8 cellular contexts compared by ENCODE assay signal in genomic region chr4:151325320-151326246, GRCh38. TPM values are rescaled to one million over a fixed set of nuclear protein-coding genes. Genes with fewer than 3 reads are reported as not detected.
A peak's percentile ranks its signal among the peaks of the same experiment; 100 is the strongest.
DNase-seq lines count a peak whose midpoint lies in the region; ATAC-seq, FAIRE-seq and TF ChIP-seq lines count a peak whose summit lies in the region.

A gene with protein sequence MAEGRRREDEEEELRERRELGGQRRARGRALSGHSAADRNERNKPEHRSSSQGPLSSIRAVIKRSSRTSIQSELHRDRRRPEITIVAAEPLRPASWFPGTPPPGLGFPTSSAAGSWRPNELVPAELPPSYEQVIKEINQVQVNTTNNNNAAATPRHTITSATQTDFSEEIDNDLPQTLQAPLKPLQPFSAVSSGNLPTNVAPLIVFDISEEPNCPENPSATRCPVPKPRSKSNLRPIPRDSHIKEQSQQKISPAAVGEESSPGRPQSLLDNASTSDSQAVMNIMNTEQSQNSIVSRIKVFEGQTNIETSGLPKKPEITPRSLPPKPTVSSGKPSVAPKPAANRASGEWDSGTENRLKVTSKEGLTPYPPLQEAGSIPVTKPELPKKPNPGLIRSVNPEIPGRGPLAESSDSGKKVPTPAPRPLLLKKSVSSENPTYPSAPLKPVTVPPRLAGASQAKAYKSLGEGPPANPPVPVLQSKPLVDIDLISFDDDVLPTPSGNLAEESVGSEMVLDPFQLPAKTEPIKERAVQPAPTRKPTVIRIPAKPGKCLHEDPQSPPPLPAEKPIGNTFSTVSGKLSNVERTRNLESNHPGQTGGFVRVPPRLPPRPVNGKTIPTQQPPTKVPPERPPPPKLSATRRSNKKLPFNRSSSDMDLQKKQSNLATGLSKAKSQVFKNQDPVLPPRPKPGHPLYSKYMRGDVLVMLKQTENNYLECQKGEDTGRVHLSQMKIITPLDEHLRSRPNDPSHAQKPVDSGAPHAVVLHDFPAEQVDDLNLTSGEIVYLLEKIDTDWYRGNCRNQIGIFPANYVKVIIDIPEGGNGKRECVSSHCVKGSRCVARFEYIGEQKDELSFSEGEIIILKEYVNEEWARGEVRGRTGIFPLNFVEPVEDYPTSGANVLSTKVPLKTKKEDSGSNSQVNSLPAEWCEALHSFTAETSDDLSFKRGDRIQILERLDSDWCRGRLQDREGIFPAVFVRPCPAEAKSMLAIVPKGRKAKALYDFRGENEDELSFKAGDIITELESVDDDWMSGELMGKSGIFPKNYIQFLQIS (minus strand): TSS chr4:151325605. CDS start chr4:151325352, 253 bp downstream.

- H3K27me3 Mint-ChIP-seq in activated T-helper 2 cell treated with anti-CD3 and anti-CD28 coated beads, Interferon-gamma antibody, Interleukin-2, Interleukin-4, amounts not matched to agents 10 μg/mL and 5 μg/mL and 100 μg/mL, durations not matched to agents 14 hours and 24 hours and 36 hours (ENCODE audit: low read depth): peaks cover 57% of the 10 kb centered on the region

- peak; percentile 61 for DNase-seq in D721Med (ENCODE audit: insufficient read length, low spot score)
- DNase-seq in activated T-helper 2 cell treated with anti-CD3 and anti-CD28 coated beads, Interferon-gamma antibody, Interleukin-2, Interleukin-4, amounts not matched to agents 10 μg/mL and 5 μg/mL and 100 μg/mL, durations not matched to agents 14 hours and 24 hours and 36 hours (ENCODE audit: low spot score): no peak
- no peak for DNase-seq in activated CD4-positive, CD25-positive, alpha-beta regulatory T cell treated with anti-CD3 and anti-CD28 coated beads, Interleukin-2, amount 50 U/mL, for 72 hours
- no peak for DNase-seq in COR-L47 (lab: John Stamatoyannopoulos, UW)

- no peaks in the 10 kb centered on the region for H3K36me3 Mint-ChIP-seq in activated T-helper 2 cell treated with anti-CD3 and anti-CD28 coated beads, Interferon-gamma antibody, Interleukin-2, Interleukin-4, amounts not matched to agents 10 μg/mL and 5 μg/mL and 100 μg/mL, durations not matched to agents 14 hours and 24 hours and 36 hours (ENCODE audit: low read depth)

- H3K4me3 ChIP-seq in KMS-11 (IDR thresholded peaks at IDR 0.05; ENCODE audit: insufficient read depth, low read depth, low read length) (no peak within 1 kb of the TSS), gastroesophageal sphincter (peak within 1 kb of the TSS; percentile 76 to 93), neural cell (ENCODE audit: low read length) (peak within 1 kb of the TSS; percentile 71)

- H3K79me2 ChIP-seq in KMS-11 (ENCODE audit: insufficient read depth, low read depth): no peaks in the 10 kb centered on the region
- no peaks in the 10 kb centered on the region for H3K79me2 ChIP-seq in neural cell (replicated peaks; ENCODE audit: insufficient read depth, low read length)

- H3K27me3 ChIP-seq in KMS-11 (ENCODE audit: insufficient read depth, low read depth) (no peaks in the 10 kb centered on the region), gastroesophageal sphincter (no peaks in the 10 kb centered on the region), neural cell (ENCODE audit: insufficient read depth, low read depth, low read length) (peaks cover 39% of the 10 kb centered on the region)

- no peaks in the 10 kb centered on the region for H3F3A ChIP-seq in neural cell (ENCODE audit: insufficient read depth, low read length, poor library complexity, severe bottlenecking)

- peak; percentile 92 for ATAC-seq in gastroesophageal sphincter
- no peak for ATAC-seq in GM21786 (IDR thresholded peaks at IDR 0.05; ENCODE audit: unreplicated experiment)

- H2AFZ ChIP-seq in KMS-11 (ENCODE audit: low read depth): peak within 1 kb of the TSS; percentile 71
- peak within 1 kb of the TSS; percentile 21 for H2AFZ ChIP-seq in neural cell (ENCODE audit: low read depth, low read length)

- no peaks in the 10 kb centered on the region for H4K20me1 ChIP-seq in KMS-11 (ENCODE audit: insufficient read depth)
- no peaks in the 10 kb centered on the region for H4K20me1 ChIP-seq in neural cell (ENCODE audit: insufficient read depth)

- H3K4me3 Mint-ChIP-seq in activated T-helper 2 cell treated with anti-CD3 and anti-CD28 coated beads, Interferon-gamma antibody, Interleukin-2, Interleukin-4, amounts not matched to agents 10 μg/mL and 5 μg/mL and 100 μg/mL, durations not matched to agents 14 hours and 24 hours and 36 hours (ENCODE audit: low read depth): peak within 1 kb of the TSS; percentile 69

- intact Hi-C loops in activated T-helper 2 cell treated with anti-CD3 and anti-CD28 coated beads, Interferon-gamma antibody, Interleukin-2, Interleukin-4, amounts not matched to agents 10 μg/mL and 5 μg/mL and 100 μg/mL, durations not matched to agents 14 hours and 24 hours and 36 hours (cut with micrococcal nuclease): no loop called here

- peak within 1 kb of the TSS; percentile 39; the same call in 1 of the 2 replicates for H3K9ac ChIP-seq in KMS-11
- peak within 1 kb of the TSS; percentile 61 for H3K9ac ChIP-seq in neural cell (ENCODE audit: low read length)

- no peak for FAIRE-seq in D721Med (lab: Jason Lieb, UNC)

- TF ChIP-seq EP300 in gastroesophageal sphincter (IDR thresholded peaks at IDR 0.05) (no peak), neural cell (conservative IDR thresholded peaks at IDR 0.05; ENCODE audit: poor library complexity, severe bottlenecking) (no peak)

- WGBS in gastroesophageal sphincter (ENCODE audit: low coverage in 1 of 2), 2 donors: 9 to 11% methylated on average over 17 to 26 of the region's 66 CpGs

- H3K4me2 ChIP-seq in KMS-11: peak within 1 kb of the TSS; percentile 37; the same call in 1 of the 2 replicates
- H3K4me2 ChIP-seq in neural cell (ENCODE audit: low read length): peak within 1 kb of the TSS; percentile 59

- no peak for TF ChIP-seq RAD21 in neural cell (conservative IDR thresholded peaks at IDR 0.05)

- TF ChIP-seq CTCF in D721Med (IDR thresholded peaks at IDR 0.05; ENCODE audit: insufficient read depth, missing control alignments): no peak
- TF ChIP-seq CTCF in KMS-11 (conservative IDR thresholded peaks at IDR 0.05; ENCODE audit: low read depth, low read length): no peak
- TF ChIP-seq CTCF in gastroesophageal sphincter (IDR thresholded peaks at IDR 0.05): peak in 3 of 4 experiments; percentile 14 to 26 (median 20)
- TF ChIP-seq CTCF in neural cell (IDR thresholded peaks at IDR 0.05; ENCODE audit: poor library complexity, severe bottlenecking): no peak

- H3K9me2 ChIP-seq in neural cell (ENCODE audit: insufficient read depth, low read length): no peaks in the 10 kb centered on the region

- H3K9me3 ChIP-seq in gastroesophageal sphincter (no peaks in the 10 kb centered on the region), neural cell (ENCODE audit: low read length) (no peaks in the 10 kb centered on the region)

- H3K27ac ChIP-seq in KMS-11: no peak within 1 kb of the TSS
- peak within 1 kb of the TSS; percentile 60 to 97 (median 92) for H3K27ac ChIP-seq in gastroesophageal sphincter
- H3K27ac ChIP-seq in neural cell (ENCODE audit: low read length): no peak within 1 kb of the TSS

- H3K4me1 Mint-ChIP-seq in activated T-helper 2 cell treated with anti-CD3 and anti-CD28 coated beads, Interferon-gamma antibody, Interleukin-2, Interleukin-4, amounts not matched to agents 10 μg/mL and 5 μg/mL and 100 μg/mL, durations not matched to agents 14 hours and 24 hours and 36 hours (ENCODE audit: low read depth): peaks cover 2% of the 10 kb centered on the region

- no peaks in the 10 kb centered on the region for H3K36me3 ChIP-seq in KMS-11 (ENCODE audit: insufficient read depth)
- no peaks in the 10 kb centered on the region for H3K36me3 ChIP-seq in gastroesophageal sphincter
- H3K36me3 ChIP-seq in neural cell (ENCODE audit: insufficient read depth, low read length): no peaks in the 10 kb centered on the region

- no peak within 1 kb of the TSS for H3K27ac Mint-ChIP-seq in activated T-helper 2 cell treated with anti-CD3 and anti-CD28 coated beads, Interferon-gamma antibody, Interleukin-2, Interleukin-4, amounts not matched to agents 10 μg/mL and 5 μg/mL and 100 μg/mL, durations not matched to agents 14 hours and 24 hours and 36 hours

- H3K9me3 Mint-ChIP-seq in activated T-helper 2 cell treated with anti-CD3 and anti-CD28 coated beads, Interferon-gamma antibody, Interleukin-2, Interleukin-4, amounts not matched to agents 10 μg/mL and 5 μg/mL and 100 μg/mL, durations not matched to agents 14 hours and 24 hours and 36 hours: no peaks in the 10 kb centered on the region

- H3K4me1 ChIP-seq in KMS-11 (ENCODE audit: low read depth, poor library complexity, severe bottlenecking): peaks cover 3% of the 10 kb centered on the region
- peaks cover 9 to 44% (median 18%) of the 10 kb centered on the region in 3 donors for H3K4me1 ChIP-seq in gastroesophageal sphincter

- peak; percentile 48 to 59 for TF ChIP-seq POLR2A in gastroesophageal sphincter (IDR thresholded peaks at IDR 0.05)

TF ChIP-seq in neural cell, 6 proteins besides CTCF, POLR2A, EP300 and RAD21 (continues in another document):
- no peak for TF ChIP-seq POLR2AphosphoS5 (IDR thresholded peaks at IDR 0.05)
- peak; percentile 26 for TF ChIP-seq SMC3 (conservative IDR thresholded peaks at IDR 0.05; ENCODE audit: poor library complexity)
- no peak for TF ChIP-seq MXI1 (conservative IDR thresholded peaks at IDR 0.05; ENCODE audit: poor library complexity, severe bottlenecking)

RNA-seq across cellular contexts. Expression of the gene that starts here (rescaled TPM):
- not detected in 2 replicates for total RNA-seq in activated T-helper 2 cell treated with anti-CD3 and anti-CD28 coated beads, Interferon-gamma antibody, Interleukin-2, Interleukin-4, amounts not matched to agents 10 μg/mL and 5 μg/mL and 100 μg/mL, durations not matched to agents 14 hours and 24 hours and 36 hours
- total RNA-seq in gastroesophageal sphincter: 100 to 1,000 TPM; 117 to 200 (median 168) TPM
- polyA plus RNA-seq in neural cell: 0.46 and 0.64 TPM in 2 replicates
- 0.81 and 1.5 TPM in 2 replicates for polyA minus RNA-seq in neural cell

Comparison
In these comparisons a context has a peak if more than half of its experiments do, and no peak if none do; other contexts are left out.
1. RNA of the gene that starts here (total RNA-seq): 117 to 200 TPM in gastroesophageal sphincter; not detected in activated T-helper 2 cell treated with anti-CD3 and anti-CD28 coated beads, Interferon-gamma antibody, Interleukin-2, Interleukin-4, amounts not matched to agents 10 μg/mL and 5 μg/mL and 100 μg/mL, durations not matched to agents 14 hours and 24 hours and 36 hours; every median in the first group is over 100 times any median in the second.
2. CTCF ChIP-seq: peak in gastroesophageal sphincter (3 of 4); none in D721Med (single experiment), KMS-11 (single experiment) and neural cell (single experiment).
3. H3K27ac ChIP-seq: peak in gastroesophageal sphincter (4 of 4); none in KMS-11 (single experiment) and neural cell (single experiment).